18 cellular contexts compared by ENCODE assay signal in the genomic region with DNA sequence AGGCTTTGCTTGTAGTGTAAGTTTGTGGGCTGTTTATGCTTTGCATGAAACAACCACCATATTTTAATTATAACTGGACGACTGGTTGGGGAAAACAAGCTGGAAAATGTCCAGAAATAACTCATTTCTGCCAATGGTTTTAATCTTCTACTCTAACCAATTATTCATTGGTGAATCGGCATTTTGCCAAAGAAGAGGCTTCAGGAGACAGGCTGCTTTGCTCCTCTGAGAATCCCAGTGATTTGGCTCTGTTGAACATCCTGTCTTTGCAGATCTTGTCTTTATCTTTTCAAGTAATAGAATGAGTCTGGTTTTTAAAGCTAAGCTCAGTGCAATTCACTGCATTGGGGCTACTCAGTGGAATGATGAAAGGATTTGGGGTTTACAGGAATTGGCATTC.
"Had no signal": no experiment of that assay in that cellular context is flagged by ENCODE, and none has a peak within 500 bp of the region (broad histone marks: within the 10 kb centered on the region; RNA-seq: fewer than 3 reads in every experiment).

No MANE protein-coding gene starts in this region.

- H3K4me1 ChIP-seq: colonic mucosa, left ventricle myocardium inferior, lower lobe of right lung, psoas muscle had no signal

- H3K4me3 ChIP-seq: colonic mucosa, left ventricle myocardium inferior, lower lobe of right lung, psoas muscle, skin epidermis, thoracic aorta, transverse colon had no signal

- DNase-seq: colonic mucosa; dermis blood vessel endothelial cell; foreskin keratinocyte; kidney; left cardiac atrium; left ventricle myocardium inferior; lower lobe of right lung; naive thymus-derived CD4-positive, alpha-beta T cell; psoas muscle; stimulated activated CD4-positive, alpha-beta T cell treated with anti-CD3 and anti-CD28 coated beads, Interleukin-2, amount 100 ng/mL, for 24 hours; stimulated activated CD4-positive, alpha-beta T cell treated with anti-CD3 and anti-CD28 coated beads, Interleukin-4, amount 100 ng/mL, for 4 hours; stimulated activated naive B cell treated with anti-CD40 and anti-IgM and Interleukin-4, amounts not matched to agents 10 μg/mL and 1 μg/mL and 100 μg/mL, for 72 hours; stimulated activated naive CD8-positive, alpha-beta T cell treated with anti-CD3 and anti-CD28 coated beads, Interleukin-15, amount 100 ng/mL, for 72 hours; transverse colon had no signal

- ATAC-seq: foreskin keratinocyte; left cardiac atrium; lower lobe of right lung; naive thymus-derived CD4-positive, alpha-beta T cell; psoas muscle; sciatic nerve; stimulated activated naive B cell treated with anti-CD40 and anti-IgM and Interleukin-4, amounts not matched to agents 10 μg/mL and 1 μg/mL and 100 μg/mL, for 72 hours; stimulated activated naive CD8-positive, alpha-beta T cell treated with anti-CD3 and anti-CD28 coated beads, Interleukin-15, amount 100 ng/mL, for 72 hours had no signal

- H3K27ac ChIP-seq: colonic mucosa, foreskin keratinocyte, left ventricle myocardium inferior, lower lobe of right lung, neutrophil, psoas muscle, skin epidermis, thoracic aorta had no signal

- H3K36me3 ChIP-seq: colonic mucosa, left ventricle myocardium inferior, lower lobe of right lung, neutrophil, thoracic aorta, transverse colon had no signal

- H3K27me3 ChIP-seq: colonic mucosa, foreskin keratinocyte, transverse colon had no signal
